22 cellular contexts compared by ENCODE assay signal in genomic region chr3:89488800-89489580, GRCh38.
DNase-seq lines count a peak whose midpoint lies in the region; ATAC-seq and TF ChIP-seq lines count a peak whose summit lies in the region.
"Had no signal": no experiment of that assay in that cellular context is flagged by ENCODE, and none has a peak within 500 bp of the region (broad histone marks: within the 10 kb centered on the region; RNA-seq: fewer than 3 reads in every experiment).

No MANE protein-coding gene starts in this region.

- H3K27ac ChIP-seq in HL-60 (replicated peaks) (peak overlapping the region; percentile 11), PC-3 (ENCODE audit: low read length) (no peak overlapping the region)
- H3K27ac ChIP-seq: dorsolateral prefrontal cortex, hepatocyte, KMS-11 had no signal

- H4K20me1 ChIP-seq in PC-3 (ENCODE audit: low read length), result no peaks in the 10 kb centered on the region

- no peak overlapping the region for H2AFZ ChIP-seq in PC-3 (ENCODE audit: low read length)
- H2AFZ ChIP-seq: hepatocyte had no signal

- ATAC-seq in PC-3, result no peak
- ATAC-seq: activated CD4-positive, alpha-beta T cell treated with anti-CD3 and anti-CD28 coated beads for 36 hours; stimulated activated memory B cell treated with anti-CD40 and anti-IgM and Interleukin-4, amounts not matched to agents 10 μg/mL and 1 μg/mL and 100 μg/mL, for 72 hours; T-cell had no signal

- DNase-seq in HL-60 (ENCODE audit: low read depth in 1 of 2, low spot score in 1 of 2) (peak; percentile 15 to 49), MV-4-11 (lab: John Stamatoyannopoulos, UW) (peak; percentile 91), amniotic epithelial cell (ENCODE audit: low read depth) (peak; percentile 48), neural crest cell (ENCODE audit: low read depth, low spot score) (no peak), NCI-H187 (lab: John Stamatoyannopoulos, UW) (no peak), KG1 (lab: John Stamatoyannopoulos, UW) (no peak), PC-3 (no peak)
- DNase-seq: activated CD4-positive, alpha-beta T cell treated with anti-CD3 and anti-CD28 coated beads for 36 hours; activated naive CD4-positive, alpha-beta T cell treated with anti-CD3 and anti-CD28 coated beads, Interleukin-2, amount 10 ng/mL, durations not matched to agents 7 days and 5 days; caudate nucleus; CD4-positive, alpha-beta memory T cell; dorsolateral prefrontal cortex; foreskin melanocyte; H9; NCI-H1105 treated with DMSO at 0.1 percent for 48 hours; NCI-H2081 treated with DMSO at 0.1 percent for 48 hours; NK-92 treated with Interleukin-12 subunit alpha and Interleukin-12 subunit beta, amount 100 ng/mL, for 24 hours; stimulated activated CD4-positive, alpha-beta T cell treated with anti-CD3 and anti-CD28 coated beads, Interleukin-2, amount 100 ng/mL, for 24 hours; T-cell had no signal

- H3K36me3 Mint-ChIP-seq in neural crest cell (ENCODE audit: low read depth), result peaks cover 3% of the 10 kb centered on the region
- H3K36me3 Mint-ChIP-seq: activated naive CD4-positive, alpha-beta T cell treated with anti-CD3 and anti-CD28 coated beads, Interleukin-2, amount 10 ng/mL, durations not matched to agents 7 days and 5 days; CD4-positive, alpha-beta memory T cell; stimulated activated memory B cell treated with anti-CD40 and anti-IgM and Interleukin-4, amounts not matched to agents 10 μg/mL and 1 μg/mL and 100 μg/mL, for 72 hours; T-cell had no signal

- no peaks in the 10 kb centered on the region for H3K9me2 ChIP-seq in PC-3 (replicated peaks; ENCODE audit: low read length)

- H3F3A ChIP-seq in PC-3 (ENCODE audit: low read length, unreplicated experiment), result no peaks in the 10 kb centered on the region

- no peaks in the 10 kb centered on the region for H3K36me3 ChIP-seq in PC-3 (ENCODE audit: low read depth, low read length)

- H3K9me3 ChIP-seq in PC-3 (ENCODE audit: low read length), result no peaks in the 10 kb centered on the region

- CTCF ChIA-PET in PC-3 (lab: Charles Lee), result no interaction called here

- intact Hi-C loops in PC-3 (cut with micrococcal nuclease), result no loop called here

- H3K4me3 ChIP-seq in HL-60 (replicated peaks; ENCODE audit: insufficient read depth, low read length) (no peak overlapping the region), PC-3 (ENCODE audit: low read length) (no peak overlapping the region)
- H3K4me3 ChIP-seq: dorsolateral prefrontal cortex, hepatocyte had no signal

- H3K27ac Mint-ChIP-seq in neural crest cell (ENCODE audit: unreplicated experiment), result peak overlapping the region; percentile 21
- H3K27ac Mint-ChIP-seq: activated CD4-positive, alpha-beta T cell treated with anti-CD3 and anti-CD28 coated beads for 36 hours; activated naive CD4-positive, alpha-beta T cell treated with anti-CD3 and anti-CD28 coated beads, Interleukin-2, amount 10 ng/mL, durations not matched to agents 7 days and 5 days; CD4-positive, alpha-beta memory T cell; stimulated activated memory B cell treated with anti-CD40 and anti-IgM and Interleukin-4, amounts not matched to agents 10 μg/mL and 1 μg/mL and 100 μg/mL, for 72 hours; T-cell had no signal

- H3K4me1 ChIP-seq in PC-3 (ENCODE audit: insufficient read depth, low read length), result no peaks in the 10 kb centered on the region

- H3K9me3 Mint-ChIP-seq in neural crest cell, result peaks cover 11% of the 10 kb centered on the region
- H3K9me3 Mint-ChIP-seq: H9 had no signal

- H3K27me3 Mint-ChIP-seq in neural crest cell (ENCODE audit: low read depth), result no peaks in the 10 kb centered on the region
- H3K27me3 Mint-ChIP-seq: activated CD4-positive, alpha-beta T cell treated with anti-CD3 and anti-CD28 coated beads for 36 hours; activated naive CD4-positive, alpha-beta T cell treated with anti-CD3 and anti-CD28 coated beads, Interleukin-2, amount 10 ng/mL, durations not matched to agents 7 days and 5 days; CD4-positive, alpha-beta memory T cell; stimulated activated memory B cell treated with anti-CD40 and anti-IgM and Interleukin-4, amounts not matched to agents 10 μg/mL and 1 μg/mL and 100 μg/mL, for 72 hours; T-cell had no signal

- H3K27me3 ChIP-seq in HL-60 (ENCODE audit: insufficient read depth, poor library complexity, severe bottlenecking) (no peaks in the 10 kb centered on the region), PC-3 (ENCODE audit: low read length) (peaks cover 9% of the 10 kb centered on the region)
- H3K27me3 ChIP-seq: dorsolateral prefrontal cortex, hepatocyte had no signal

- no TSS peak for BruUV-seq in PC-3 (replicated peaks; lab: Mats Ljungman, UMichigan)

- no peaks in the 10 kb centered on the region for H3K79me2 ChIP-seq in PC-3 (ENCODE audit: low read length)
- H3K79me2 ChIP-seq: hepatocyte had no signal

- no peaks in the 10 kb centered on the region for H3K4me1 Mint-ChIP-seq in neural crest cell
- H3K4me1 Mint-ChIP-seq: activated CD4-positive, alpha-beta T cell treated with anti-CD3 and anti-CD28 coated beads for 36 hours; activated naive CD4-positive, alpha-beta T cell treated with anti-CD3 and anti-CD28 coated beads, Interleukin-2, amount 10 ng/mL, durations not matched to agents 7 days and 5 days; CD4-positive, alpha-beta memory T cell; stimulated activated memory B cell treated with anti-CD40 and anti-IgM and Interleukin-4, amounts not matched to agents 10 μg/mL and 1 μg/mL and 100 μg/mL, for 72 hours; T-cell had no signal

- H3K9ac ChIP-seq in PC-3 (ENCODE audit: low read length), result no peak overlapping the region
- H3K9ac ChIP-seq: KMS-11 had no signal

- no peak overlapping the region for H3K4me3 Mint-ChIP-seq in neural crest cell
- H3K4me3 Mint-ChIP-seq: activated CD4-positive, alpha-beta T cell treated with anti-CD3 and anti-CD28 coated beads for 36 hours; activated naive CD4-positive, alpha-beta T cell treated with anti-CD3 and anti-CD28 coated beads, Interleukin-2, amount 10 ng/mL, durations not matched to agents 7 days and 5 days; CD4-positive, alpha-beta memory T cell; H9; stimulated activated memory B cell treated with anti-CD40 and anti-IgM and Interleukin-4, amounts not matched to agents 10 μg/mL and 1 μg/mL and 100 μg/mL, for 72 hours; T-cell had no signal

- H3K4me2 ChIP-seq in PC-3 (ENCODE audit: low read length), result no peak overlapping the region
- H3K4me2 ChIP-seq: hepatocyte, KMS-11 had no signal

- TF ChIP-seq CTCF in HL-60 (IDR thresholded peaks at IDR 0.05; ENCODE audit: insufficient read depth, low read length) (no peak), neural crest cell (conservative IDR thresholded peaks at IDR 0.05) (no peak), PC-3 (conservative IDR thresholded peaks at IDR 0.05; ENCODE audit: low read depth, low read length) (no peak)

- POLR2A ChIA-PET in PC-3 (lab: Charles Lee; ENCODE audit: unreplicated experiment), result no interaction called here

Comparison
In these comparisons a context has a peak if more than half of its experiments do, and no peak if none do; other contexts are left out.
1. DNase-seq: peak in HL-60 (2 of 2), MV-4-11 (single experiment) and amniotic epithelial cell (single experiment); none in neural crest cell (single experiment), NCI-H187 (0 of 2), KG1 (single experiment) and PC-3 (single experiment).